ENCODE assay signal across 16 cellular contexts in the genomic region with DNA sequence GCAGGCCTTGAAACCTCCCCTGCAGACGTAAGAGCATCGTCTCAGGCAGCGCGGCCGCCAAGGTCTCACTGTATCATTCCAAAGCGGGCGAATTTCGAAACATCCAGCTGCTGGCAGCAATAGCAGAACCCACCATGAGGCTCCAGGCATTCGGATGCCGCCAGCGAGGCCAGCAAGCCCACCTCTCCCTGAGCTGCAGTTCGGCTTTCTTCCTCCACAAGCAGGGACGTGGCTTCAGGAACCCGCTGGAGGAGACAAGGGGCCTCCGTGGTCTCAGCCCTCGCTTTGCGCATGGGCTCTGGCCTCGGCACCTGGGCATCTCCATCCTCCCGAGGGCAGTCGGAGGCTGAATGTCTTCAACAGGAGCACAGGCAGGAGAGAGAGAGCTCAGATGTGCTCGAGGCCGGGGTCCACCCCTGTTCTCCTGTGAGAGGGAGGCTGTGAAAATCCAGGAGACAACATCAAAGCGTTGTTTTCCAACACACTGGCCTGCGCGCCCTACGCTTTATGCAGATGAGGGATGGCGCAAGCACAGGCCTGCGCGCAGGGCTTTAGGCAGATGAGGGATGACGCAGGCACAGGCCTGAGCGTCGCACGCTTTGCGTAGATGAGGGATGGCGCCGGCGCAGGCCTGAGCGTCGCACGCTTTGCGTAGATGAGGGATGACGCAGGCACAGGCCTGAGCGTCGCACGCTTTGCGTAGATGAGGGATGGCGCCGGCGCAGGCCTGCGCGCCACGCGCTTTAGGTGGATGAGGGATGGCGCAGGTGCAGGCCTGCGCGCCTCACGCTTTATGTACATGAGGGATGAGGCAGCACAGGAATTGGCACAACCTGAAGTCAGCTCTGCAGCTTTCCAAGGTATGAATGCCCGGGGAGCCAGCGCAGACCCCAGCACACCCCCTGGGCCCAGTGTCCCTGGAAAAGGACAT.
DNase-seq lines count a peak whose midpoint lies in the region; ATAC-seq, FAIRE-seq and TF ChIP-seq lines count a peak whose summit lies in the region.
"Had no signal": no experiment of that assay in that cellular context is flagged by ENCODE, and none has a peak within 500 bp of the region (broad histone marks: within the 10 kb centered on the region; RNA-seq: fewer than 3 reads in every experiment).

No MANE protein-coding gene starts in this region.

- no peak overlapping the region for H3K4me3 Mint-ChIP-seq in memory B cell
- H3K4me3 Mint-ChIP-seq: activated B cell treated with CpG ODN at 0.5 μM for 24 hours, HFFc6 had no signal

- H3K27me3 Mint-ChIP-seq in memory B cell = peaks cover 11% of the 10 kb centered on the region

- no peaks in the 10 kb centered on the region for H3K36me3 Mint-ChIP-seq in memory B cell

- H3K9me3 Mint-ChIP-seq in memory B cell = no peaks in the 10 kb centered on the region
- H3K9me3 Mint-ChIP-seq: activated B cell treated with CpG ODN at 0.5 μM for 24 hours, HFFc6 had no signal

- ATAC-seq in memory B cell (ENCODE audit: low read depth) = peak; percentile 21
- ATAC-seq in GM18858 (IDR thresholded peaks at IDR 0.05; ENCODE audit: unreplicated experiment) = no peak
- no peak for ATAC-seq in HG02588 (IDR thresholded peaks at IDR 0.05; ENCODE audit: unreplicated experiment)

- peaks cover 3% of the 10 kb centered on the region for H3K4me1 Mint-ChIP-seq in memory B cell
- H3K4me1 Mint-ChIP-seq: activated B cell treated with CpG ODN at 0.5 μM for 24 hours had no signal

- H3K27ac Mint-ChIP-seq in memory B cell = no peak overlapping the region
- H3K27ac Mint-ChIP-seq: activated B cell treated with CpG ODN at 0.5 μM for 24 hours, HFFc6 had no signal

- no peak for FAIRE-seq in D721Med (lab: Jason Lieb, UNC)

- peak; percentile 36 for DNase-seq in activated effector memory CD4-positive, alpha-beta T cell treated with anti-CD3 and anti-CD28 coated beads, Interleukin-2, amount 50 U/mL, for 16 hours
- no peak for DNase-seq in activated effector memory CD4-positive, alpha-beta T cell treated with Interleukin-2 at 50 U/mL for 16 hours
- peak; percentile 5 for DNase-seq in astrocyte of the spinal cord (ENCODE audit: low read depth, low spot score)
- no peak for DNase-seq in memory B cell (ENCODE audit: low spot score in 2 of 2)
- peak; percentile 23 for DNase-seq in ureter (ENCODE audit: low spot score)
- DNase-seq in D721Med (ENCODE audit: insufficient read length, low spot score) = no peak
- DNase-seq: activated B cell treated with CpG ODN at 0.5 μM for 24 hours; activated T-cell treated with anti-CD3 and anti-CD28 coated beads for 4 hours; effector CD4-positive, alpha-beta T cell; HFFc6; hypothalamus; NCI-H1105 treated with DMSO at 0.1 percent for 48 hours had no signal

- in situ Hi-C loops in astrocyte of the spinal cord (cut with HindIII; ENCODE audit: low sequenced_read_pairs) = no loop called here

- no peak overlapping the region for H3K4me3 ChIP-seq in astrocyte of the spinal cord (ENCODE audit: low read depth, low read length)
- H3K4me3 ChIP-seq: skin epidermis, tibial nerve had no signal

- no peak for TF ChIP-seq CTCF in astrocyte of the spinal cord (IDR thresholded peaks at IDR 0.05; ENCODE audit: low read depth, low read length)
- no peak for TF ChIP-seq CTCF in D721Med (IDR thresholded peaks at IDR 0.05; ENCODE audit: insufficient read depth, missing control alignments)

Comparison
In these comparisons a context has a peak if more than half of its experiments do, and no peak if none do; other contexts are left out.
1. DNase-seq: peak in activated effector memory CD4-positive, alpha-beta T cell treated with anti-CD3 and anti-CD28 coated beads, Interleukin-2, amount 50 U/mL, for 16 hours (single experiment), astrocyte of the spinal cord (single experiment) and ureter (single experiment); none in activated effector memory CD4-positive, alpha-beta T cell treated with Interleukin-2 at 50 U/mL for 16 hours (single experiment), memory B cell (0 of 2) and D721Med (single experiment).